In genomic region chr2:110675679-110676078, GRCh38 we compare ENCODE assay signal across 1 cellular context.
TF ChIP-seq lines count a peak whose summit lies in the region.

No MANE protein-coding gene starts in this region.

TF ChIP-seq in GM23338, 12 proteins besides CTCF, POLR2A, EP300 and RAD21 (continued from another document):
- TF ChIP-seq, protein P1, sequence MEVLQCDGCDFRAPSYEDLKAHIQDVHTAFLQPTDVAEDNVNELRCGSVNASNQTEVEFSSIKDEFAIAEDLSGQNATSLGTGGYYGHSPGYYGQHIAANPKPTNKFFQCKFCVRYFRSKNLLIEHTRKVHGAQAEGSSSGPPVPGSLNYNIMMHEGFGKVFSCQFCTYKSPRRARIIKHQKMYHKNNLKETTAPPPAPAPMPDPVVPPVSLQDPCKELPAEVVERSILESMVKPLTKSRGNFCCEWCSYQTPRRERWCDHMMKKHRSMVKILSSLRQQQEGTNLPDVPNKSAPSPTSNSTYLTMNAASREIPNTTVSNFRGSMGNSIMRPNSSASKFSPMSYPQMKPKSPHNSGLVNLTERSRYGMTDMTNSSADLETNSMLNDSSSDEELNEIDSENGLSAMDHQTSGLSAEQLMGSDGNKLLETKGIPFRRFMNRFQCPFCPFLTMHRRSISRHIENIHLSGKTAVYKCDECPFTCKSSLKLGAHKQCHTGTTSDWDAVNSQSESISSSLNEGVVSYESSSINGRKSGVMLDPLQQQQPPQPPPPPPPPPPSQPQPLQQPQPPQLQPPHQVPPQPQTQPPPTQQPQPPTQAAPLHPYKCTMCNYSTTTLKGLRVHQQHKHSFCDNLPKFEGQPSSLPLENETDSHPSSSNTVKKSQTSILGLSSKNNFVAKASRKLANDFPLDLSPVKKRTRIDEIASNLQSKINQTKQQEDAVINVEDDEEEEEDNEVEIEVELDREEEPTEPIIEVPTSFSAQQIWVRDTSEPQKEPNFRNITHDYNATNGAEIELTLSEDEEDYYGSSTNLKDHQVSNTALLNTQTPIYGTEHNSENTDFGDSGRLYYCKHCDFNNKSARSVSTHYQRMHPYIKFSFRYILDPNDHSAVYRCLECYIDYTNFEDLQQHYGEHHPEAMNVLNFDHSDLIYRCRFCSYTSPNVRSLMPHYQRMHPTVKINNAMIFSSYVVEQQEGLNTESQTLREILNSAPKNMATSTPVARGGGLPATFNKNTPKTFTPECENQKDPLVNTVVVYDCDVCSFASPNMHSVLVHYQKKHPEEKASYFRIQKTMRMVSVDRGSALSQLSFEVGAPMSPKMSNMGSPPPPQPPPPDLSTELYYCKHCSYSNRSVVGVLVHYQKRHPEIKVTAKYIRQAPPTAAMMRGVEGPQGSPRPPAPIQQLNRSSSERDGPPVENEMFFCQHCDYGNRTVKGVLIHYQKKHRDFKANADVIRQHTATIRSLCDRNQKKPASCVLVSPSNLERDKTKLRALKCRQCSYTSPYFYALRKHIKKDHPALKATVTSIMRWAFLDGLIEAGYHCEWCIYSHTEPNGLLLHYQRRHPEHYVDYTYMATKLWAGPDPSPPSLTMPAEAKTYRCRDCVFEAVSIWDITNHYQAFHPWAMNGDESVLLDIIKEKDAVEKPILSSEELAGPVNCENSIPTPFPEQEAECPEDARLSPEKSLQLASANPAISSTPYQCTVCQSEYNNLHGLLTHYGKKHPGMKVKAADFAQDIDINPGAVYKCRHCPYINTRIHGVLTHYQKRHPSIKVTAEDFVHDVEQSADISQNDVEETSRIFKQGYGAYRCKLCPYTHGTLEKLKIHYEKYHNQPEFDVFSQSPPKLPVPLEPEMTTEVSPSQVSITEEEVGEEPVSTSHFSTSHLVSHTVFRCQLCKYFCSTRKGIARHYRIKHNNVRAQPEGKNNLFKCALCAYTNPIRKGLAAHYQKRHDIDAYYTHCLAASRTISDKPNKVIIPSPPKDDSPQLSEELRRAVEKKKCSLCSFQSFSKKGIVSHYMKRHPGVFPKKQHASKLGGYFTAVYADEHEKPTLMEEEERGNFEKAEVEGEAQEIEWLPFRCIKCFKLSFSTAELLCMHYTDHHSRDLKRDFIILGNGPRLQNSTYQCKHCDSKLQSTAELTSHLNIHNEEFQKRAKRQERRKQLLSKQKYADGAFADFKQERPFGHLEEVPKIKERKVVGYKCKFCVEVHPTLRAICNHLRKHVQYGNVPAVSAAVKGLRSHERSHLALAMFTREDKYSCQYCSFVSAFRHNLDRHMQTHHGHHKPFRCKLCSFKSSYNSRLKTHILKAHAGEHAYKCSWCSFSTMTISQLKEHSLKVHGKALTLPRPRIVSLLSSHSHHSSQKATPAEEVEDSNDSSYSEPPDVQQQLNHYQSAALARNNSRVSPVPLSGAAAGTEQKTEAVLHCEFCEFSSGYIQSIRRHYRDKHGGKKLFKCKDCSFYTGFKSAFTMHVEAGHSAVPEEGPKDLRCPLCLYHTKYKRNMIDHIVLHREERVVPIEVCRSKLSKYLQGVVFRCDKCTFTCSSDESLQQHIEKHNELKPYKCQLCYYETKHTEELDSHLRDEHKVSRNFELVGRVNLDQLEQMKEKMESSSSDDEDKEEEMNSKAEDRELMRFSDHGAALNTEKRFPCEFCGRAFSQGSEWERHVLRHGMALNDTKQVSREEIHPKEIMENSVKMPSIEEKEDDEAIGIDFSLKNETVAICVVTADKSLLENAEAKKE (CRISPR knock-in tag; IDR thresholded peaks at IDR 0.05) = no peak
